25 cellular contexts compared by ENCODE assay signal in the genomic region with DNA sequence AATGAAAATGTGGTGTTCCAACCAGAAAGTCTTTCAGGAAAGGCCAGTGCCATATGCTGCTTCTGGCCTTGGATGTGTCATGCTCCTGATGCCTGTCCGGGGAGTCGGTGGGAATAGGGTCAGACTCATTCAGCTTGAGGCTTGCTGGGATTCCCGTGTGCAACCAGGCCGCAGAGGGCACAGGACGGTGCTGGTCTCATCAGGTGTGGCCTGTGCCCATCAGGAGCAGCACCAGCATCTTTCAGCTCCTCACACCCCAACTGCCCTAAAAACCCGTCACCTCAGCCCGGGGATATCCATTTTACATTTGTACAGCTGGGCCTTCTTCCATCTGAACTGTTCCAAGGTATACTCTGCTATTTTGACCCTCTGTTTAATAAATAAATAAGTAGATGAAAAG.
"Had no signal": no experiment of that assay in that cellular context is flagged by ENCODE, and none has a peak within 500 bp of the region (broad histone marks: within the 10 kb centered on the region; RNA-seq: fewer than 3 reads in every experiment).

No MANE protein-coding gene starts in this region.

- H3K27ac ChIP-seq: epithelial cell of prostate, ovary, psoas muscle, thoracic aorta, upper lobe of left lung had no signal

- H3K27me3 ChIP-seq: gastrocnemius medialis, ovary, tibial nerve, upper lobe of left lung had no signal

- FAIRE-seq: colon, islet of Langerhans had no signal

- H3K4me1 Mint-ChIP-seq: mesothelial cell of epicardium, nephron progenitor cell had no signal

- H3K9me3 ChIP-seq: gastrocnemius medialis, ovary, psoas muscle, thoracic aorta, tibial nerve, upper lobe of left lung had no signal

- H3K27me3 Mint-ChIP-seq: naive thymus-derived CD4-positive, alpha-beta T cell; stimulated activated naive B cell treated with anti-CD40 and anti-IgM and Interleukin-4, amounts not matched to agents 10 μg/mL and 1 μg/mL and 100 μg/mL, for 72 hours; stimulated activated naive CD8-positive, alpha-beta T cell treated with anti-CD3 and anti-CD28 coated beads, Interleukin-15, Interleukin-2, amounts not matched to agents 100 ng/mL and 50 ng/mL, for 24 hours had no signal

- H3K4me3 ChIP-seq: gastrocnemius medialis, lung, ovary, psoas muscle, skin epidermis, thoracic aorta, tibial nerve, upper lobe of left lung had no signal

- DNase-seq: effector CD8-positive, alpha-beta T cell; endodermal cell; foreskin fibroblast; gastrocnemius medialis; hippocampal formation; left ventricle myocardium superior; mesenchymal stem cell; nephron progenitor cell; nucleus accumbens; ovary; right cardiac atrium; upper lobe of left lung had no signal

- H3K4me3 Mint-ChIP-seq: endodermal cell; mesothelial cell of epicardium; naive thymus-derived CD4-positive, alpha-beta T cell; nephron progenitor cell; stimulated activated naive B cell treated with anti-CD40 and anti-IgM and Interleukin-4, amounts not matched to agents 10 μg/mL and 1 μg/mL and 100 μg/mL, for 72 hours; stimulated activated naive CD8-positive, alpha-beta T cell treated with anti-CD3 and anti-CD28 coated beads, Interleukin-15, Interleukin-2, amounts not matched to agents 100 ng/mL and 50 ng/mL, for 24 hours had no signal

- ATAC-seq: esophagus mucosa; gastrocnemius medialis; left ventricle myocardium superior; naive thymus-derived CD4-positive, alpha-beta T cell; psoas muscle; right cardiac atrium had no signal

- H3K27ac Mint-ChIP-seq: endodermal cell; mesothelial cell of epicardium; nephron progenitor cell; stimulated activated naive B cell treated with anti-CD40 and anti-IgM and Interleukin-4, amounts not matched to agents 10 μg/mL and 1 μg/mL and 100 μg/mL, for 72 hours; stimulated activated naive CD8-positive, alpha-beta T cell treated with anti-CD3 and anti-CD28 coated beads, Interleukin-15, Interleukin-2, amounts not matched to agents 100 ng/mL and 50 ng/mL, for 24 hours had no signal

- H3K36me3 ChIP-seq: ovary had no signal

- H3K9me3 Mint-ChIP-seq: endodermal cell; mesothelial cell of epicardium; stimulated activated naive B cell treated with anti-CD40 and anti-IgM and Interleukin-4, amounts not matched to agents 10 μg/mL and 1 μg/mL and 100 μg/mL, for 72 hours; stimulated activated naive CD8-positive, alpha-beta T cell treated with anti-CD3 and anti-CD28 coated beads, Interleukin-15, Interleukin-2, amounts not matched to agents 100 ng/mL and 50 ng/mL, for 24 hours had no signal
